ENCODE assay signal across 24 cellular contexts in the genomic region with DNA sequence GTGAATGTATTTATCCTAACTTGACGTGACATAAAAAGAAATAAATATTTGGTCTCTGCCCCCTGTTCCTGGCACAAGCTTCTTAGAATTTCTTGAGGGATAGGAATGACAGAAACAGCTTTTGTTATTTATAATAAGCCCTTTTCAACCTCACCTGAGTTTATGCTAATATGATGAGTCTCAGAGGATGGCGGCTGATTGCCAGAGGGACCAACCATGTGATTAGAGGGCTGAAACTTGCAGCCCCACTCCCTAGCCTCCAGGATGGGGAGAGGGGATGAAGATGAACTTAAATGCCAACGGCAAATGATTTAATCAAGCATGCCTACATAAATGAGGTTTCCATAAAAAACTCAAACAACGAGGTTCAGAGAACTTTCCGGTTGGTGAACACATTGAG. TPM values are rescaled to one million over a fixed set of nuclear protein-coding genes. Genes with fewer than 3 reads are reported as not detected.
DNase-seq lines count a peak whose midpoint lies in the region; ATAC-seq, FAIRE-seq and TF ChIP-seq lines count a peak whose summit lies in the region.
"Had no signal": no experiment of that assay in that cellular context is flagged by ENCODE, and none has a peak within 500 bp of the region (broad histone marks: within the 10 kb centered on the region; RNA-seq: fewer than 3 reads in every experiment).

No MANE protein-coding gene starts in this region.

- TF ChIP-seq CTCF in OCI-LY7 (conservative IDR thresholded peaks at IDR 0.05; ENCODE audit: low read length), result no peak
- no peak for TF ChIP-seq CTCF in endothelial cell of umbilical vein (IDR thresholded peaks at IDR 0.05; ENCODE audit: extremely low read depth in 1 of 2, insufficient read depth in 1 of 2, low read depth in 1 of 2, low read length in 2 of 2)

- FAIRE-seq in endothelial cell of umbilical vein (lab: Jason Lieb, UNC) (no peak), GM19239 (lab: Jason Lieb, UNC) (no peak)
- FAIRE-seq: A549, endometrium, GM12891, islet of Langerhans had no signal

- no peak overlapping the region for H2BK15ac ChIP-seq in neuronal stem cell (ENCODE audit: low read length)

- CTCF ChIA-PET in OCI-LY7 (lab: Charles Lee; ENCODE audit: unreplicated experiment) (no interaction called here), endothelial cell of umbilical vein (lab: Charles Lee) (interaction anchor here (0.6 to 6.0 kb wide), 6 partner anchors 13 to 235 kb away, joined by 3 to 96 read pairs (median 4); no protein-coding TSS in a partner anchor)

- H3K9me2 ChIP-seq in OCI-LY7 (ENCODE audit: insufficient read depth, low read length), result no peaks in the 10 kb centered on the region

- TF ChIP-seq POLR2A in endothelial cell of umbilical vein (IDR thresholded peaks at IDR 0.05; ENCODE audit: low read depth, low read length), result no peak

- no peak overlapping the region for H2BK120ac ChIP-seq in neuronal stem cell (ENCODE audit: low read depth, low read length)

- no peaks in the 10 kb centered on the region for H3K9me1 ChIP-seq in endothelial cell of umbilical vein (replicated peaks; ENCODE audit: control insufficient read depth, extremely low read depth, insufficient read depth, low read length)

- H4K8ac ChIP-seq in neuronal stem cell (ENCODE audit: low read depth, low read length), result no peak overlapping the region

- BruUV-seq in OCI-LY7 (replicated peaks; lab: Mats Ljungman, UMichigan) (no TSS peak), endothelial cell of umbilical vein (replicated peaks; lab: Mats Ljungman, UMichigan) (no TSS peak)

- H2AFZ ChIP-seq in OCI-LY7 (ENCODE audit: low read length) (peak overlapping the region; percentile 18), endothelial cell of umbilical vein (ENCODE audit: low read depth, low read length) (peak overlapping the region; percentile 62), neuronal stem cell (ENCODE audit: low read length) (peak overlapping the region; percentile 20)

- peak overlapping the region; percentile 30 to 66 (median 38) for H3K4me2 ChIP-seq in BLaER1 treated with 17β-estradiol and CSF1 and Interleukin-3, amounts not matched to agents 10 nM and 100 nM
- H3K4me2 ChIP-seq in OCI-LY7 (ENCODE audit: low read length) (no peak overlapping the region), endothelial cell of umbilical vein (ENCODE audit: insufficient read depth, low read length) (no peak overlapping the region), neuronal stem cell (ENCODE audit: insufficient read depth, low read length, poor library complexity, severe bottlenecking) (no peak overlapping the region)
- H3K4me2 ChIP-seq: A549 had no signal

- H4K20me1 ChIP-seq in BLaER1 treated with 17β-estradiol and CSF1 and Interleukin-3, amounts not matched to agents 10 nM and 100 nM, result no peaks in the 10 kb centered on the region
- H4K20me1 ChIP-seq in OCI-LY7 (ENCODE audit: insufficient read depth, low read length), result no peaks in the 10 kb centered on the region
- no peaks in the 10 kb centered on the region for H4K20me1 ChIP-seq in endothelial cell of umbilical vein (replicated peaks; ENCODE audit: control insufficient read depth, extremely low read depth, insufficient read depth, low read length)

- dilution Hi-C loops in endothelial cell of umbilical vein (cut with MboI; ENCODE audit: extremely low pct_ligation_motif_present, low sequenced_read_pairs), result no loop called here

- no peak overlapping the region for H3K9ac ChIP-seq in BLaER1 treated with 17β-estradiol and CSF1 and Interleukin-3, amounts not matched to agents 10 nM and 100 nM
- H3K9ac ChIP-seq in endothelial cell of umbilical vein (replicated peaks; ENCODE audit: extremely low read depth, insufficient read depth, low read length) (no peak overlapping the region), neuronal stem cell (ENCODE audit: low read depth, low read length, poor library complexity) (no peak overlapping the region)

- H3K14ac ChIP-seq in neuronal stem cell (ENCODE audit: low read length), result no peak overlapping the region

- H2BK5ac ChIP-seq in neuronal stem cell (ENCODE audit: low read length), result no peak overlapping the region

- H3K79me2 ChIP-seq in OCI-LY7 (ENCODE audit: insufficient read depth, low read depth, low read length) (no peaks in the 10 kb centered on the region), endothelial cell of umbilical vein (ENCODE audit: control insufficient read depth, insufficient read depth, low read length) (no peaks in the 10 kb centered on the region)

- no peaks in the 10 kb centered on the region for H3K27me3 ChIP-seq in BLaER1 treated with 17β-estradiol and CSF1 and Interleukin-3, amounts not matched to agents 10 nM and 100 nM
- H3K27me3 ChIP-seq in endothelial cell of umbilical vein (ENCODE audit: control insufficient read depth in 2 of 2, insufficient read depth in 2 of 2, low read length in 2 of 2) (no peaks in the 10 kb centered on the region), neuronal stem cell (ENCODE audit: control insufficient read depth in 3 of 3, insufficient read depth in 3 of 3, low read depth in 1 of 3, low read length in 3 of 3) (no peaks in the 10 kb centered on the region)
- H3K27me3 ChIP-seq: tibial nerve had no signal

- peaks cover 13 to 18% (median 15%) of the 10 kb centered on the region in 10 experiments for H3K4me1 ChIP-seq in BLaER1 treated with 17β-estradiol and CSF1 and Interleukin-3, amounts not matched to agents 10 nM and 100 nM
- H3K4me1 ChIP-seq in OCI-LY7 (ENCODE audit: insufficient read depth, low read length, poor library complexity, severe bottlenecking) (peaks cover 12% of the 10 kb centered on the region), endothelial cell of umbilical vein (ENCODE audit: control insufficient read depth, extremely low read depth, insufficient read depth, low read length) (peaks cover 6% of the 10 kb centered on the region), neuronal stem cell (ENCODE audit: control insufficient read depth in 2 of 2, insufficient read depth in 1 of 2, low read depth in 1 of 2, low read length in 2 of 2) (no peaks in the 10 kb centered on the region)
- H3K4me1 ChIP-seq: tibial nerve had no signal

- no peak overlapping the region for H2AK5ac ChIP-seq in neuronal stem cell (ENCODE audit: low read depth, low read length)

- ATAC-seq in HG02970 (IDR thresholded peaks at IDR 0.05; ENCODE audit: low FRiP score, unreplicated experiment), result no peak
- ATAC-seq: activated CD4-positive, CD25-positive, alpha-beta regulatory T cell treated with anti-CD3 and anti-CD28 coated beads, Interleukin-2, amount 50 U/mL, for 24 hours; activated naive CD8-positive, alpha-beta T cell treated with anti-CD3 and anti-CD28 coated beads, Interleukin-2, amount 50 U/mL, for 24 hours; activated T-cell treated with anti-CD3 and anti-CD28 coated beads, Interleukin-2, amount 50 U/mL, for 72 hours; CD8-positive, alpha-beta T cell; T-helper 17 cell had no signal

- no peak overlapping the region for H3K18ac ChIP-seq in neuronal stem cell (ENCODE audit: low read length)

- H3K4me3 ChIP-seq in BLaER1 treated with 17β-estradiol and CSF1 and Interleukin-3, amounts not matched to agents 10 nM and 100 nM, result no peak overlapping the region
- H3K4me3 ChIP-seq in OCI-LY7 (ENCODE audit: low read depth, low read length, poor library complexity, severe bottlenecking), result no peak overlapping the region
- no peak overlapping the region for H3K4me3 ChIP-seq in endothelial cell of umbilical vein (replicated peaks in 1 of 3; ENCODE audit: insufficient read depth in 1 of 3, low read depth in 1 of 3, low read length in 3 of 3)
- no peak overlapping the region for H3K4me3 ChIP-seq in neuronal stem cell (ENCODE audit: low read length in 2 of 2)
- H3K4me3 ChIP-seq: A549, tibial nerve had no signal

- no peak overlapping the region for H3K27ac ChIP-seq in BLaER1 treated with 17β-estradiol and CSF1 and Interleukin-3, amounts not matched to agents 10 nM and 100 nM
- no peak overlapping the region for H3K27ac ChIP-seq in OCI-LY7 (ENCODE audit: low read depth, low read length, poor library complexity, severe bottlenecking)
- peak overlapping the region; percentile 45 for H3K27ac ChIP-seq in endothelial cell of umbilical vein (ENCODE audit: insufficient read depth, low read depth, low read length)
- no peak overlapping the region for H3K27ac ChIP-seq in neuronal stem cell (replicated peaks; ENCODE audit: low read length)
- H3K27ac ChIP-seq: A549, RWPE1, tibial nerve had no signal

- POLR2A ChIA-PET in OCI-LY7 (lab: Charles Lee), result interaction anchor here (0.5 to 1.7 kb wide), 5 partner anchors 9 to 25 kb away, joined by 3 to 7 read pairs (median 4); no protein-coding TSS in a partner anchor
- POLR2A ChIA-PET in endothelial cell of umbilical vein (lab: Charles Lee), result interaction anchor here (0.6 to 0.9 kb wide), 2 partner anchors 235 to 1048 kb away, joined by 4 read pairs; no protein-coding TSS in a partner anchor

- H3K36me3 ChIP-seq in BLaER1 treated with 17β-estradiol and CSF1 and Interleukin-3, amounts not matched to agents 10 nM and 100 nM, result no peaks in the 10 kb centered on the region
- H3K36me3 ChIP-seq in OCI-LY7 (ENCODE audit: insufficient read depth, low read length) (no peaks in the 10 kb centered on the region; the same call in 1 of the 2 replicates), endothelial cell of umbilical vein (ENCODE audit: control insufficient read depth in 2 of 2, extremely low read depth in 1 of 2, insufficient read depth in 2 of 2, low read length in 2 of 2) (no peaks in the 10 kb centered on the region), neuronal stem cell (replicated peaks in 1 of 2; ENCODE audit: control insufficient read depth in 2 of 2, insufficient read depth in 2 of 2, low read length in 2 of 2) (no peaks in the 10 kb centered on the region)
- H3K36me3 ChIP-seq: tibial nerve had no signal

- intact Hi-C loops in OCI-LY7 (cut with micrococcal nuclease; ENCODE audit: unreplicated experiment), result no loop called here
- intact Hi-C loops in endothelial cell of umbilical vein (cut with micrococcal nuclease), result loop anchor here (10.0 kb wide), 1 partner anchor 297 kb away; no protein-coding TSS in a partner anchor

- WGBS in neuronal stem cell (ENCODE audit: extremely low coverage in 2 of 2, insufficient read length in 2 of 2, insufficient replicate concordance in 1 of 2), 2 donors, result no CpG with 5 or more reads among the region's 5 CpGs

- H3K4ac ChIP-seq in neuronal stem cell (ENCODE audit: low read length), result no peak overlapping the region

- no peak for DNase-seq in OCI-LY7 (ENCODE audit: low spot score)
- DNase-seq in endothelial cell of umbilical vein (ENCODE audit: low read depth, low spot score), result no peak
- no peak for DNase-seq in neuronal stem cell (ENCODE audit: low spot score)
- no peak for DNase-seq in GM19239 (ENCODE audit: insufficient read length, low spot score)
- DNase-seq in dermis blood vessel endothelial cell, result no peak
- DNase-seq in RPMI8226, result no peak
- DNase-seq: activated CD4-positive, alpha-beta T cell treated with anti-CD3 and anti-CD28 coated beads, Interleukin-2, amount 50 U/mL, for 48 hours; activated naive CD8-positive, alpha-beta T cell treated with anti-CD3 and anti-CD28 coated beads, Interleukin-2, amount 50 U/mL, for 24 hours; activated T-cell treated with anti-CD3 and anti-CD28 coated beads, Interleukin-2, amount 50 U/mL, for 72 hours; CD8-positive, alpha-beta T cell; NCI-H146; stimulated activated CD4-positive, alpha-beta T cell treated with anti-CD3 and anti-CD28 coated beads, Interleukin-4, amount 100 ng/mL, for 1 hour; T-helper 17 cell had no signal

- no peak overlapping the region for H2BK12ac ChIP-seq in neuronal stem cell (ENCODE audit: low read length)

- H4K91ac ChIP-seq in neuronal stem cell (ENCODE audit: low read depth, low read length, poor library complexity), result no peak overlapping the region

- no peaks in the 10 kb centered on the region for H3K79me1 ChIP-seq in neuronal stem cell (ENCODE audit: low read depth, low read length)

- no peaks in the 10 kb centered on the region for H3K9me3 ChIP-seq in BLaER1 treated with 17β-estradiol and CSF1 and Interleukin-3, amounts not matched to agents 10 nM and 100 nM (replicated peaks in 1 of 11)
- H3K9me3 ChIP-seq in OCI-LY7 (ENCODE audit: low read length) (peaks cover 7% of the 10 kb centered on the region; the same call in 1 of the 2 replicates), endothelial cell of umbilical vein (replicated peaks; ENCODE audit: control insufficient read depth, insufficient read depth, low read length) (no peaks in the 10 kb centered on the region), neuronal stem cell (replicated peaks in 1 of 2; ENCODE audit: control insufficient read depth in 2 of 2, insufficient read depth in 1 of 2, low read depth in 1 of 2, low read length in 2 of 2) (no peaks in the 10 kb centered on the region)
- H3K9me3 ChIP-seq: A549, tibial nerve had no signal

- H3K23ac ChIP-seq in neuronal stem cell (ENCODE audit: low read depth, low read length, poor library complexity), result no peak overlapping the region

RNA-seq across cellular contexts. Expression of a gene that starts 42.9 kb away (rescaled TPM):
- total RNA-seq in OCI-LY7 (2014; rRNA removed; shearing (Covaris generic)), result not detected in 2 replicates
- total RNA-seq in OCI-LY7 (2022) (not detected in 2 replicates), endothelial cell of umbilical vein (not detected in 2 replicates), dermis blood vessel endothelial cell (0.28 TPM in 1 of 2 replicates, not detected in the other)
- polyA plus RNA-seq in endothelial cell of umbilical vein, result not detected in 2 replicates
- not detected in 2 replicates for polyA plus RNA-seq in endothelial cell of umbilical vein (2011; cell fraction: cytosol; rRNA removed)
- polyA plus RNA-seq in endothelial cell of umbilical vein (2011; cell fraction: nucleus; rRNA removed), result 0.37 TPM in 1 of 2 replicates, not detected in the other
- polyA plus RNA-seq in endothelial cell of umbilical vein (2012), result not detected in 2 replicates
- polyA minus RNA-seq in endothelial cell of umbilical vein, result not detected in 2 replicates
- not detected for polyA minus RNA-seq in endothelial cell of umbilical vein (2011; cell fraction: cytosol; rRNA and poly(A)+ RNA removed)
- polyA minus RNA-seq in endothelial cell of umbilical vein (2011; cell fraction: nucleus; rRNA and poly(A)+ RNA removed), result not detected in 2 replicates
- polyA plus RNA-seq in neuronal stem cell (2013, experiment 1 of 2), result 0.46 TPM
- 0.40 TPM for polyA plus RNA-seq in neuronal stem cell (2013, experiment 2 of 2)
- total RNA-seq: dermis microvascular lymphatic vessel endothelial cell, left lobe of liver had no signal

RNA-seq across cellular contexts. Expression of a gene that starts 43.0 kb away (rescaled TPM):
- 2.8 and 8.5 TPM in 2 replicates for total RNA-seq in OCI-LY7 (2014; rRNA removed; shearing (Covaris generic))
- total RNA-seq in OCI-LY7 (2022) (11.4 and 13.0 TPM in 2 replicates), endothelial cell of umbilical vein (8.1 and 10.6 TPM in 2 replicates), dermis blood vessel endothelial cell (18.7 and 19.4 TPM in 2 replicates)
- 4.2 and 6.9 TPM in 2 replicates for polyA plus RNA-seq in endothelial cell of umbilical vein
- 11.7 and 13.8 TPM in 2 replicates for polyA plus RNA-seq in endothelial cell of umbilical vein (2011; cell fraction: cytosol; rRNA removed)
- polyA plus RNA-seq in endothelial cell of umbilical vein (2011; cell fraction: nucleus; rRNA removed), result 6.6 and 7.3 TPM in 2 replicates
- polyA plus RNA-seq in endothelial cell of umbilical vein (2012), result 6.7 and 14.0 TPM in 2 replicates
- polyA minus RNA-seq in endothelial cell of umbilical vein, result 1.5 and 3.2 TPM in 2 replicates
- 5.5 TPM for polyA minus RNA-seq in endothelial cell of umbilical vein (2011; cell fraction: cytosol; rRNA and poly(A)+ RNA removed)
- polyA minus RNA-seq in endothelial cell of umbilical vein (2011; cell fraction: nucleus; rRNA and poly(A)+ RNA removed), result 6.7 and 12.9 TPM in 2 replicates
- 31.5 TPM for polyA plus RNA-seq in neuronal stem cell (2013, experiment 1 of 2)
- 31.0 TPM for polyA plus RNA-seq in neuronal stem cell (2013, experiment 2 of 2)

Comparison
In these comparisons a context has a peak if more than half of its experiments do, and no peak if none do; other contexts are left out.
1. H3K4me2 ChIP-seq: peak in BLaER1 treated with 17β-estradiol and CSF1 and Interleukin-3, amounts not matched to agents 10 nM and 100 nM (11 of 11); none in OCI-LY7 (single experiment), endothelial cell of umbilical vein (single experiment) and neuronal stem cell (single experiment).
2. Peak in every context shown above with its lines, with median percentiles within 50 percentile points of each other: H2AFZ ChIP-seq.